In genomic region chr2:128638741-128639477, GRCh38 we compare ENCODE assay signal across 12 cellular contexts.
DNase-seq lines count a peak whose midpoint lies in the region; ATAC-seq and TF ChIP-seq lines count a peak whose summit lies in the region.
"Had no signal": no experiment of that assay in that cellular context is flagged by ENCODE, and none has a peak within 500 bp of the region (broad histone marks: within the 10 kb centered on the region; RNA-seq: fewer than 3 reads in every experiment).

No MANE protein-coding gene starts in this region.

- no peak overlapping the region for H3K27ac ChIP-seq in HEK293 (ENCODE audit: extremely low read depth, low read depth, low read length)
- H3K27ac ChIP-seq: upper lobe of left lung had no signal

- POLR2A ChIA-PET in HEK293 (lab: Yijun Ruan, JAX): interaction anchor here (1.5 kb wide), 1 partner anchor 15 kb away, joined by 3 read pairs; no protein-coding TSS in a partner anchor

- no peaks in the 10 kb centered on the region for H3K27me3 Mint-ChIP-seq in mesothelial cell of epicardium (ENCODE audit: low read depth)

- TF ChIP-seq CTCF in HEK293 (tag by site-specific recombination; IDR thresholded peaks at IDR 0.05) (no peak), choroid plexus epithelial cell (conservative IDR thresholded peaks at IDR 0.05; ENCODE audit: low read depth, low read length) (no peak), mesothelial cell of epicardium (IDR thresholded peaks at IDR 0.05; ENCODE audit: unreplicated experiment) (no peak)

- no peaks in the 10 kb centered on the region for H3K4me1 ChIP-seq in HEK293 (ENCODE audit: control insufficient read depth, insufficient read depth, low read length)
- H3K4me1 ChIP-seq: upper lobe of left lung had no signal

- peak overlapping the region; percentile 50 for H3K27ac Mint-ChIP-seq in mesothelial cell of epicardium
- H3K27ac Mint-ChIP-seq: T-cell had no signal

- no peak overlapping the region for H3K4me3 Mint-ChIP-seq in mesothelial cell of epicardium
- H3K4me3 Mint-ChIP-seq: T-cell had no signal

- H3K9me3 ChIP-seq in HEK293 (ENCODE audit: control insufficient read depth, insufficient read depth, low read depth, low read length): no peaks in the 10 kb centered on the region
- H3K9me3 ChIP-seq: upper lobe of left lung had no signal

- H3K4me1 Mint-ChIP-seq in mesothelial cell of epicardium: peaks cover 15% of the 10 kb centered on the region
- H3K4me1 Mint-ChIP-seq: T-cell had no signal

- H3K4me3 ChIP-seq in HEK293 (ENCODE audit: low read depth, low read length) (no peak overlapping the region), choroid plexus epithelial cell (ENCODE audit: low read depth, low read length) (no peak overlapping the region)
- H3K4me3 ChIP-seq: lung, upper lobe of left lung had no signal

- CTCF ChIA-PET in HEK293 (lab: Yijun Ruan, JAX): no interaction called here

- H3K36me3 Mint-ChIP-seq in mesothelial cell of epicardium: no peaks in the 10 kb centered on the region
- H3K36me3 Mint-ChIP-seq: T-cell had no signal

- peak; percentile 38 for DNase-seq in COLO668 (lab: John Stamatoyannopoulos, UW; ENCODE audit: unreplicated experiment)
- peak; percentile 70 for DNase-seq in choroid plexus epithelial cell (ENCODE audit: low read depth)
- DNase-seq in mesothelial cell of epicardium (ENCODE audit: low spot score in 2 of 2, unreplicated experiment in 2 of 2): peak; percentile 15 to 31
- no peak for DNase-seq in NK-92 treated with Interleukin-12 subunit alpha and Interleukin-12 subunit beta, amount 100 ng/mL, for 24 hours (lab: John Stamatoyannopoulos, UW)
- no peak for DNase-seq in NCI-H2227 (lab: John Stamatoyannopoulos, UW; ENCODE audit: unreplicated experiment)
- DNase-seq: NCI-H1436 treated with DMSO at 0.1 percent for 48 hours had no signal

- ATAC-seq in HG02840 (IDR thresholded peaks at IDR 0.05; ENCODE audit: low FRiP score, unreplicated experiment) (no peak), HG02678 (IDR thresholded peaks at IDR 0.05; ENCODE audit: unreplicated experiment) (no peak)
- ATAC-seq: T-cell had no signal

- H3K36me3 ChIP-seq in HEK293 (ENCODE audit: control insufficient read depth in 2 of 2, insufficient read depth in 1 of 2, low read length in 2 of 2): no peaks in the 10 kb centered on the region
- H3K36me3 ChIP-seq: upper lobe of left lung had no signal

- no peaks in the 10 kb centered on the region for H3K9me3 Mint-ChIP-seq in mesothelial cell of epicardium
- H3K9me3 Mint-ChIP-seq: T-cell had no signal

TF ChIP-seq in HEK293, 187 proteins besides CTCF, POLR2A, EP300 and RAD21:
- TF ChIP-seq KLF7 (tag by site-specific recombination; IDR thresholded peaks at IDR 0.05; ENCODE audit: borderline replicate concordance) (no peak), ZFHX2 (tag by site-specific recombination; conservative IDR thresholded peaks at IDR 0.05) (no peak), ZNF221 (tag by site-specific recombination; IDR thresholded peaks at IDR 0.05; ENCODE audit: borderline replicate concordance) (no peak), ZNF280D (tag by site-specific recombination; IDR thresholded peaks at IDR 0.05) (no peak), ZBTB6 (tag by site-specific recombination; IDR thresholded peaks at IDR 0.05) (peak; percentile 26; the same call in 1 of the 2 replicates), FEZF1 (tag by site-specific recombination; IDR thresholded peaks at IDR 0.05) (no peak), HOXA7 (CRISPR knock-in tag; IDR thresholded peaks at IDR 0.05; ENCODE audit: borderline replicate concordance) (no peak)

Comparison
In these comparisons a context has a peak if more than half of its experiments do, and no peak if none do; other contexts are left out.
1. DNase-seq: peak in COLO668 (single experiment), choroid plexus epithelial cell (single experiment) and mesothelial cell of epicardium (2 of 2); none in NK-92 treated with Interleukin-12 subunit alpha and Interleukin-12 subunit beta, amount 100 ng/mL, for 24 hours (single experiment) and NCI-H2227 (single experiment).